9 cellular contexts compared by ENCODE assay signal in genomic region chr7:156816943-156817572, GRCh38.
DNase-seq lines count a peak whose midpoint lies in the region; ATAC-seq, FAIRE-seq and TF ChIP-seq lines count a peak whose summit lies in the region.
"Had no signal": no experiment of that assay in that cellular context is flagged by ENCODE, and none has a peak within 500 bp of the region (broad histone marks: within the 10 kb centered on the region; RNA-seq: fewer than 3 reads in every experiment).

No MANE protein-coding gene starts in this region.

- H2AK5ac ChIP-seq in H1 (ENCODE audit: low read depth, low read length): no peak overlapping the region

- H3K27me3 ChIP-seq in H1 (replicated peaks in 1 of 4; ENCODE audit: control insufficient read depth in 3 of 4, extremely low read depth in 1 of 4, insufficient read depth in 3 of 4, low read length in 3 of 4): no peaks in the 10 kb centered on the region

- H2BK15ac ChIP-seq in H1 (ENCODE audit: low read length): no peak overlapping the region

- H3K79me2 ChIP-seq in H1 (ENCODE audit: control insufficient read depth in 1 of 2, insufficient read depth in 2 of 2, low read length in 2 of 2): no peaks in the 10 kb centered on the region

- CTCF ChIA-PET in H1 (lab: Charles Lee; ENCODE audit: partially characterized antibody): interaction anchor here (0.8 to 1.3 kb wide), 6 partner anchors 24 to 318 kb away, joined by 3 to 4 read pairs (median 3); no protein-coding TSS in a partner anchor

- H4K8ac ChIP-seq in H1 (ENCODE audit: extremely low read depth, insufficient read depth, low read length): no peak overlapping the region

- H3K9ac ChIP-seq in H1 (replicated peaks in 1 of 4; ENCODE audit: extremely low read depth in 1 of 4, low read depth in 3 of 4, low read length in 3 of 4): no peak overlapping the region

- H3K79me1 ChIP-seq in H1 (ENCODE audit: low read depth, low read length): no peaks in the 10 kb centered on the region

- H2BK5ac ChIP-seq in H1 (ENCODE audit: low read depth, low read length): no peak overlapping the region

- no peak overlapping the region for H4K91ac ChIP-seq in H1 (replicated peaks; ENCODE audit: insufficient read length, low read length)

- no peak overlapping the region for H3K14ac ChIP-seq in H1 (ENCODE audit: insufficient read length)

- H3K27ac ChIP-seq in H1 (ENCODE audit: low read depth, low read length): no peak overlapping the region

- no peak overlapping the region for H2BK12ac ChIP-seq in H1 (ENCODE audit: low read depth, low read length)

- no peaks in the 10 kb centered on the region for H3K23me2 ChIP-seq in H1 (ENCODE audit: low read depth, low read length)

- TF ChIP-seq EP300 in H1 (IDR thresholded peaks at IDR 0.05; ENCODE audit: borderline replicate concordance in 1 of 2, low read depth in 2 of 2, low read length in 2 of 2): no peak

- no peak overlapping the region for H2AFZ ChIP-seq in H1 (ENCODE audit: low read length)

- WGBS in H1 (ENCODE audit: extremely low coverage in 1 of 2, insufficient coverage in 1 of 2, insufficient read length in 1 of 2, insufficient replicate concordance in 2 of 2, low coverage in 1 of 2, low lambda C conversion rate in 2 of 2, missing lambda C conversion rate in 1 of 2), 2 experiments: 86% methylated on average over 1 of the region's 1 CpG; no CpG with 5 or more reads in 1 of the 2 experiments

- no peaks in the 10 kb centered on the region for H3K9me3 ChIP-seq in H1 (ENCODE audit: insufficient read depth in 2 of 2, low read depth in 1 of 2, low read length in 1 of 2)

- peak; percentile 8 for DNase-seq in NCI-H446 treated with DMSO at 0.1 percent for 48 hours (lab: John Stamatoyannopoulos, UW)
- no peak for DNase-seq in NCI-H446 (lab: John Stamatoyannopoulos, UW)
- peak; percentile 1 for DNase-seq in NCI-H2171 (lab: John Stamatoyannopoulos, UW)
- DNase-seq in H1 (ENCODE audit: low read depth in 1 of 2, low spot score in 2 of 2): no peak
- peak; percentile 40 for DNase-seq in renal cortical epithelial cell (ENCODE audit: low read depth)
- no peak for DNase-seq in middle frontal gyrus (ENCODE audit: extremely low spot score, low spot score)
- no peak for DNase-seq in effector CD4-positive, alpha-beta T cell
- DNase-seq: stimulated activated CD4-positive, alpha-beta T cell treated with anti-CD3 and anti-CD28 coated beads, Interleukin-2, amount 100 ng/mL, for 24 hours had no signal

- ATAC-seq in HG02852 (IDR thresholded peaks at IDR 0.05; ENCODE audit: unreplicated experiment): no peak

- H3K18ac ChIP-seq in H1 (ENCODE audit: extremely low read depth, low read length): no peak overlapping the region

- TF ChIP-seq CTCF in H1 (IDR thresholded peaks at IDR 0.05; ENCODE audit: control extremely low read depth in 1 of 3, insufficient read depth in 1 of 3, low read depth in 1 of 3, low read length in 3 of 3): peak in 1 of 3 experiments; percentile 15; a peak in 2 of 4 replicates

- FAIRE-seq in H1 (lab: Jason Lieb, UNC): peak; percentile 36

- H2BK120ac ChIP-seq in H1 (replicated peaks; ENCODE audit: low read depth, low read length): no peak overlapping the region

- H4K5ac ChIP-seq in H1 (ENCODE audit: insufficient read length, low read depth, low read length): no peak overlapping the region

- TF ChIP-seq POLR2A in H1 (IDR thresholded peaks at IDR 0.05; ENCODE audit: control extremely low read depth in 1 of 2, low read depth in 2 of 2, low read length in 2 of 2): no peak

- H3K56ac ChIP-seq in H1 (replicated peaks; ENCODE audit: insufficient read length, low read depth, low read length): no peak overlapping the region

- peaks cover 0 to 1% of the 10 kb centered on the region in 2 experiments for H4K20me1 ChIP-seq in H1 (replicated peaks in 1 of 2; ENCODE audit: control insufficient read depth in 1 of 2, insufficient read depth in 2 of 2, low read length in 2 of 2)

- no peak overlapping the region for H3K23ac ChIP-seq in H1 (ENCODE audit: insufficient read length)

- no peak overlapping the region for H3K4me2 ChIP-seq in H1 (ENCODE audit: insufficient read depth in 1 of 2, low read depth in 2 of 2, low read length in 2 of 2)

- peak in 1 of 2 experiments; percentile 59; a peak in 3 of 4 replicates for TF ChIP-seq RAD21 in H1 (IDR thresholded peaks at IDR 0.05 in 1 of 2, conservative IDR thresholded peaks at IDR 0.05 in 1 of 2; ENCODE audit: low read depth in 2 of 2, low read length in 2 of 2)

- no peak overlapping the region for H2BK20ac ChIP-seq in H1 (ENCODE audit: low read length)

- POLR2A ChIA-PET in H1 (lab: Charles Lee; ENCODE audit: partially characterized antibody): interaction anchor here (0.5 kb wide), 1 partner anchor 156 kb away, joined by 4 read pairs; no protein-coding TSS in a partner anchor

- H3K4me3 ChIP-seq in H1 (ENCODE audit: extremely low read depth in 1 of 4, insufficient read depth in 2 of 4, low read depth in 3 of 4, low read length in 4 of 4): no peak overlapping the region

- no peaks in the 10 kb centered on the region for H3K4me1 ChIP-seq in H1 (replicated peaks in 1 of 4; ENCODE audit: control insufficient read depth in 3 of 4, insufficient read depth in 4 of 4, low read length in 3 of 4)

- no peaks in the 10 kb centered on the region; a peak in 1 of 8 replicates for H3K36me3 ChIP-seq in H1 (ENCODE audit: control insufficient read depth in 2 of 4, insufficient read depth in 4 of 4, low read length in 3 of 4)

- H3K4ac ChIP-seq in H1 (replicated peaks; ENCODE audit: insufficient read length, low read depth, low read length): no peak overlapping the region

TF ChIP-seq in H1, 55 proteins besides CTCF, POLR2A, EP300 and RAD21:
- TF ChIP-seq SP1 (IDR thresholded peaks at IDR 0.05; ENCODE audit: low read depth, low read length) (no peak), SP2 (IDR thresholded peaks at IDR 0.05; ENCODE audit: low read length) (no peak), BCL11A (IDR thresholded peaks at IDR 0.05; ENCODE audit: low read depth in 2 of 2, low read length in 2 of 2) (no peak), E2F6 (IDR thresholded peaks at IDR 0.05) (no peak), MAFK (IDR thresholded peaks at IDR 0.05; ENCODE audit: low read depth, low read length) (no peak), NANOG (IDR thresholded peaks at IDR 0.05; ENCODE audit: insufficient read depth, low read depth, low read length, poor library complexity, severe bottlenecking) (no peak)

Comparison
In these comparisons a context has a peak if more than half of its experiments do, and no peak if none do; other contexts are left out.
1. DNase-seq: peak in NCI-H446 treated with DMSO at 0.1 percent for 48 hours (single experiment), NCI-H2171 (single experiment) and renal cortical epithelial cell (single experiment); none in NCI-H446 (0 of 2), H1 (0 of 2), middle frontal gyrus (single experiment) and effector CD4-positive, alpha-beta T cell (single experiment).